ENCODE assay signal across 8 cellular contexts in the genomic region with DNA sequence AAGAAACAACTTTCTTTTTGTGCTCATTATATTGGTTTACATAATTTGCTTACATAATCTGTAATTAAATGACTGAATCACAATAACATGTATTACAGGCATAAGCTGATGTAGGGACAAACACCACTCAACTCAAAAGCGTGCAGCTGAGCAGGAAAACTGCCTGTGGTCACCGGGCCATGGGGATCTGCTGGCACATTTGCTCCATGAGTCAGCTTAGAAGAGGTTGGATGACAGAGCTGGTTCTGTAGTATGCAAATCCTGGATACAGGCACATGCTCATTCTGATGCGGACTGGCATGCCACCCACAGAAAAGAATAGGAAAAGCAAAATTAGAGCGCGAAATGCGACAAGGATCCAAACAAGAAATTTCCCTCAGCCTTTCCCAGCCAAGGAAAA.
DNase-seq lines count a peak whose midpoint lies in the region; ATAC-seq and TF ChIP-seq lines count a peak whose summit lies in the region.

No MANE protein-coding gene starts in this region.

- peaks cover 3% of the 10 kb centered on the region for H3K4me1 ChIP-seq in smooth muscle cell (ENCODE audit: low read depth)
- H3K4me1 ChIP-seq in colonic mucosa = no peaks in the 10 kb centered on the region

- no peak for TF ChIP-seq CTCF in foreskin fibroblast (IDR thresholded peaks at IDR 0.05; ENCODE audit: low read depth, low read length)
- no peak for TF ChIP-seq CTCF in smooth muscle cell (IDR thresholded peaks at IDR 0.05; ENCODE audit: borderline replicate concordance, insufficient read depth, poor library complexity, severe bottlenecking)
- TF ChIP-seq CTCF in colonic mucosa (IDR thresholded peaks at IDR 0.05) = no peak

- peak in 2 of 3 donors; percentile 13 to 16 for DNase-seq in stimulated activated CD4-positive, alpha-beta T cell treated with anti-CD3 and anti-CD28 coated beads, Interleukin-12 subunit alpha, Interleukin-12 subunit beta, amount 100 ng/mL, for 48 hours (ENCODE audit: low read depth in 2 of 3, low spot score in 1 of 3)
- DNase-seq in stimulated activated CD4-positive, alpha-beta T cell treated with anti-CD3 and anti-CD28 coated beads, Interleukin-4, amount 100 ng/mL, for 4 hours = no peak
- DNase-seq in foreskin fibroblast = peak; percentile 98
- peak; percentile 32 for DNase-seq in smooth muscle cell (lab: John Stamatoyannopoulos, UW; ENCODE audit: unreplicated experiment)
- no peak for DNase-seq in colonic mucosa

- no peaks in the 10 kb centered on the region for H4K20me1 ChIP-seq in smooth muscle cell (ENCODE audit: low read depth)

- H3F3A ChIP-seq in smooth muscle cell (ENCODE audit: low read depth) = peaks cover 10% of the 10 kb centered on the region

- H2AFZ ChIP-seq in smooth muscle cell (ENCODE audit: low read depth) = no peak overlapping the region

- WGBS in smooth muscle cell (ENCODE audit: low lambda C conversion rate) = 19% methylated on average over 6 of the region's 6 CpGs

- H3K27me3 ChIP-seq in smooth muscle cell (ENCODE audit: low read depth) = no peaks in the 10 kb centered on the region
- no peaks in the 10 kb centered on the region for H3K27me3 ChIP-seq in colonic mucosa

- H3K9me3 ChIP-seq in smooth muscle cell (replicated peaks; ENCODE audit: low read depth) (no peaks in the 10 kb centered on the region), colonic mucosa (no peaks in the 10 kb centered on the region)

- H3K4me2 ChIP-seq in smooth muscle cell = peak overlapping the region; percentile 74

- H3K4me3 ChIP-seq in foreskin fibroblast (ENCODE audit: low read depth in 1 of 2, low read length in 2 of 2) (no peak overlapping the region), smooth muscle cell (no peak overlapping the region), colonic mucosa (no peak overlapping the region)

- intact Hi-C loops in colonic mucosa (cut with DNase I) = no loop called here

- no peaks in the 10 kb centered on the region for H3K79me2 ChIP-seq in smooth muscle cell (ENCODE audit: low read depth)

- ATAC-seq in SK-N-SH treated with all-trans-retinoic acid at 6 μM for 48 hours = peak; percentile 96
- no peak for ATAC-seq in GM19351 (IDR thresholded peaks at IDR 0.05; ENCODE audit: unreplicated experiment)
- ATAC-seq in HG02763 (IDR thresholded peaks at IDR 0.05; ENCODE audit: unreplicated experiment) = no peak

- H3K27ac ChIP-seq in smooth muscle cell (ENCODE audit: low read depth) (peak overlapping the region; percentile 91), colonic mucosa (no peak overlapping the region)

- H3K36me3 ChIP-seq in smooth muscle cell (ENCODE audit: low read depth) (no peaks in the 10 kb centered on the region), colonic mucosa (no peaks in the 10 kb centered on the region)

- H3K9ac ChIP-seq in smooth muscle cell (ENCODE audit: low read depth) (peak overlapping the region; percentile 59), colonic mucosa (ENCODE audit: low read depth in 2 of 2, low read length in 2 of 2) (no peak overlapping the region)

TF ChIP-seq in SK-N-SH treated with all-trans-retinoic acid at 6 μM for 48 hours, 23 proteins besides CTCF, POLR2A, EP300 and RAD21:
- TF ChIP-seq ZNF565 (CRISPR knock-in tag; conservative IDR thresholded peaks at IDR 0.05; ENCODE audit: low read depth) (no peak), CSDC2 (CRISPR knock-in tag; IDR thresholded peaks at IDR 0.05) (no peak), ZNF70 (CRISPR knock-in tag; IDR thresholded peaks at IDR 0.05) (no peak), ARNTL (CRISPR knock-in tag; IDR thresholded peaks at IDR 0.05; ENCODE audit: borderline replicate concordance, low read depth) (no peak), TCF4 (CRISPR knock-in tag; IDR thresholded peaks at IDR 0.05; ENCODE audit: borderline replicate concordance) (no peak), ZFP30 (CRISPR knock-in tag; IDR thresholded peaks at IDR 0.05) (no peak), OSR1 (CRISPR knock-in tag; IDR thresholded peaks at IDR 0.05) (no peak), ZNF8 (CRISPR knock-in tag; IDR thresholded peaks at IDR 0.05) (no peak)
- TF ChIP-seq, protein P1, sequence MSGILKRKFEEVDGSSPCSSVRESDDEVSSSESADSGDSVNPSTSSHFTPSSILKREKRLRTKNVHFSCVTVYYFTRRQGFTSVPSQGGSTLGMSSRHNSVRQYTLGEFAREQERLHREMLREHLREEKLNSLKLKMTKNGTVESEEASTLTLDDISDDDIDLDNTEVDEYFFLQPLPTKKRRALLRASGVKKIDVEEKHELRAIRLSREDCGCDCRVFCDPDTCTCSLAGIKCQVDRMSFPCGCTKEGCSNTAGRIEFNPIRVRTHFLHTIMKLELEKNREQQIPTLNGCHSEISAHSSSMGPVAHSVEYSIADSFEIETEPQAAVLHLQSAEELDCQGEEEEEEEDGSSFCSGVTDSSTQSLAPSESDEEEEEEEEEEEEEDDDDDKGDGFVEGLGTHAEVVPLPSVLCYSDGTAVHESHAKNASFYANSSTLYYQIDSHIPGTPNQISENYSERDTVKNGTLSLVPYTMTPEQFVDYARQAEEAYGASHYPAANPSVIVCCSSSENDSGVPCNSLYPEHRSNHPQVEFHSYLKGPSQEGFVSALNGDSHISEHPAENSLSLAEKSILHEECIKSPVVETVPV (CRISPR knock-in tag; IDR thresholded peaks at IDR 0.05) = no peak

Comparison
In these comparisons a context has a peak if more than half of its experiments do, and no peak if none do; other contexts are left out.
1. DNase-seq: peak in stimulated activated CD4-positive, alpha-beta T cell treated with anti-CD3 and anti-CD28 coated beads, Interleukin-12 subunit alpha, Interleukin-12 subunit beta, amount 100 ng/mL, for 48 hours (2 of 3), foreskin fibroblast (2 of 2) and smooth muscle cell (single experiment); none in stimulated activated CD4-positive, alpha-beta T cell treated with anti-CD3 and anti-CD28 coated beads, Interleukin-4, amount 100 ng/mL, for 4 hours (0 of 2) and colonic mucosa (single experiment).